ENCODE assay signal across 1 cellular context in genomic region chr5:140673187-140673976, GRCh38.
TF ChIP-seq lines count a peak whose summit lies in the region.

DND1 (minus strand) TSS chr5:140673576; CDS start chr5:140673542, 34 bp downstream.

TF ChIP-seq in SK-N-SH treated with all-trans-retinoic acid at 6 μM for 48 hours, 23 proteins besides CTCF, POLR2A, EP300 and RAD21 (continued from another document):
- no peak for TF ChIP-seq TSHZ2 (CRISPR knock-in tag; IDR thresholded peaks at IDR 0.05)
- TF ChIP-seq TCF4 (CRISPR knock-in tag; IDR thresholded peaks at IDR 0.05; ENCODE audit: borderline replicate concordance) = no peak
